11 cellular contexts compared by ENCODE assay signal in the genomic region with DNA sequence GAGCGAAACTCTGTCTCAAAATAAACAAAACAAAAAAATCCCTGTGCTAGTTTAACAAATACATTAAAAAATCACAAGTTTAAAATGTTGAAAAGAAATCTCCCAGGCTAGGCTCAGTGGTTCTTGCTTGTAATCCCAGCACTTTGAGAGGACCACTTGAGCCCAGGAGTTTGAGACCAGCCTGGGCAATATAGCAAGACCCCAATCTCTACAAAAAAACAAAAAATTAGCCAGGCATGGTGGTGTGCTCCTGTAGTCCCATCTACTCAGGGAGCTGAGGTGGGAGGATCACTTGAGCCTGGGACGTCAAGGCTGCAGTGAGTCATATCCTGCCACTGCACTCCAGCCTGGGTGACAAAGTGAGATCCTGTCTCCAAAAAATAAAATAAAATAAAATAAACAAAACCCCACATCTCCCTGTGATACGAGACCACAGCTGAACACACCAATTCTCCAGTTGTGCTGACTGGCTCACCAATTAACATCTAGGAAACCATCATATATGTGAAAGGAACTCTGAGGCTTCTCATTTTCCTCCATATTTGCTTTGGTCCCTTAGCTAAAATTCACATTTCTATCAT. TPM values are rescaled to one million over a fixed set of nuclear protein-coding genes. Genes with fewer than 3 reads are reported as not detected.
DNase-seq lines count a peak whose midpoint lies in the region; ATAC-seq, FAIRE-seq and TF ChIP-seq lines count a peak whose summit lies in the region.
"Had no signal": no experiment of that assay in that cellular context is flagged by ENCODE, and none has a peak within 500 bp of the region (broad histone marks: within the 10 kb centered on the region; RNA-seq: fewer than 3 reads in every experiment).

No MANE protein-coding gene starts in this region.

- no peaks in the 10 kb centered on the region for H3K27me3 Mint-ChIP-seq in activated CD8-positive, alpha-beta T cell treated with anti-CD3 and anti-CD28 coated beads, Interleukin-2, amount 10 ng/mL, durations not matched to agents 7 days and 5 days (ENCODE audit: low read depth)

- 35% methylated on average over 3 of the region's 3 CpGs for WGBS in A549 (ENCODE audit: missing lambda C conversion rate)

- CTCF ChIA-PET in A549 (lab: Yijun Ruan, JAX), result interaction anchor here (1.1 to 1.9 kb wide), 3 partner anchors 8 to 251 kb away, joined by 3 to 7 read pairs (median 5); a partner anchor contains a TSS
- CTCF ChIA-PET in HEK293 (lab: Yijun Ruan, JAX), result interaction anchor here (0.6 to 3.9 kb wide), 4 partner anchors 9 to 355 kb away, joined by 3 to 28 read pairs (median 4); a partner anchor contains a TSS
- CTCF ChIA-PET in activated CD8-positive, alpha-beta T cell treated with anti-CD3 and anti-CD28 coated beads, Interleukin-2, amount 10 ng/mL, durations not matched to agents 7 days and 5 days (lab: Charles Lee), result interaction anchor here (1.1 to 2.3 kb wide), 2 partner anchors 10 to 24 kb away, joined by 4 to 10 read pairs; no protein-coding TSS in a partner anchor

- ATAC-seq in A549 (peak in 1 of 2 experiments; percentile 55; a peak in 3 of 6 replicates), HG02840 (IDR thresholded peaks at IDR 0.05; ENCODE audit: low FRiP score, unreplicated experiment) (no peak), GM19463 (IDR thresholded peaks at IDR 0.05; ENCODE audit: unreplicated experiment) (no peak)
- peak; percentile 65 for ATAC-seq in activated CD8-positive, alpha-beta T cell treated with anti-CD3 and anti-CD28 coated beads, Interleukin-2, amount 10 ng/mL, durations not matched to agents 7 days and 5 days

- H3K9me3 Mint-ChIP-seq in activated CD8-positive, alpha-beta T cell treated with anti-CD3 and anti-CD28 coated beads, Interleukin-2, amount 10 ng/mL, durations not matched to agents 7 days and 5 days (ENCODE audit: insufficient read depth), result no peaks in the 10 kb centered on the region

- TF ChIP-seq RAD21 in A549 (conservative IDR thresholded peaks at IDR 0.05 in 1 of 2, IDR thresholded peaks at IDR 0.05 in 1 of 2), result no peak

- H3K4me3 ChIP-seq in A549 (no peak overlapping the region), HEK293 (ENCODE audit: low read depth, low read length) (no peak overlapping the region), foreskin fibroblast (ENCODE audit: low read depth in 1 of 2, low read length in 2 of 2) (no peak overlapping the region)

- H3K4me2 ChIP-seq in A549, result peak overlapping the region; percentile 100

- TF ChIP-seq POLR2A in A549 (IDR thresholded peaks at IDR 0.05; ENCODE audit: low read length), result no peak

- H3K4me1 ChIP-seq in A549 (peaks cover 63% of the 10 kb centered on the region), HEK293 (ENCODE audit: control insufficient read depth, insufficient read depth, low read length) (peaks cover 2% of the 10 kb centered on the region; the same call in 1 of the 2 replicates)

- DNase-seq in A549 (ENCODE audit: low read depth in 1 of 2, low spot score in 1 of 2) (peak in 1 of 2 experiments; percentile 38), foreskin fibroblast (peak; percentile 57 to 72), NCI-H146 treated with DMSO at 0.1 percent for 48 hours (lab: John Stamatoyannopoulos, UW; ENCODE audit: unreplicated experiment) (no peak)
- DNase-seq in activated CD8-positive, alpha-beta T cell treated with anti-CD3 and anti-CD28 coated beads, Interleukin-2, amount 10 ng/mL, durations not matched to agents 7 days and 5 days, result peak; percentile 43
- DNase-seq in stimulated activated naive CD4-positive, alpha-beta T cell treated with Interleukin-2 at 50 U/mL for 16 hours (lab: John Stamatoyannopoulos, UW), result no peak
- DNase-seq: NCI-H1694, WERI-Rb-1 had no signal

- no peaks in the 10 kb centered on the region for H3K9me3 ChIP-seq in A549
- no peaks in the 10 kb centered on the region for H3K9me3 ChIP-seq in HEK293 (ENCODE audit: control insufficient read depth, insufficient read depth, low read depth, low read length)

- no peak for TF ChIP-seq EP300 in A549 (IDR thresholded peaks at IDR 0.05)

- POLR2A ChIA-PET in A549 (lab: Yijun Ruan, JAX) (interaction anchor here (1.4 kb wide), 1 partner anchor 7 kb away, joined by 12 read pairs; a partner anchor contains a TSS), HEK293 (lab: Yijun Ruan, JAX) (interaction anchor here (0.7 to 4.3 kb wide), 8 partner anchors 7 to 88 kb away, joined by 3 to 100 read pairs (median 8); a partner anchor contains a TSS)
- POLR2A ChIA-PET in activated CD8-positive, alpha-beta T cell treated with anti-CD3 and anti-CD28 coated beads, Interleukin-2, amount 10 ng/mL, durations not matched to agents 7 days and 5 days (lab: Charles Lee), result interaction anchor here (1.0 kb wide), 1 partner anchor 88 kb away, joined by 3 read pairs; a partner anchor contains a TSS

- TF ChIP-seq CTCF in A549 (IDR thresholded peaks at IDR 0.05) (no peak), HEK293 (tag by site-specific recombination; IDR thresholded peaks at IDR 0.05) (no peak), foreskin fibroblast (IDR thresholded peaks at IDR 0.05; ENCODE audit: low read depth, low read length) (no peak)

- FAIRE-seq in A549 (lab: Jason Lieb, UNC), result no peak

- no peak overlapping the region for H3K4me3 Mint-ChIP-seq in activated CD8-positive, alpha-beta T cell treated with anti-CD3 and anti-CD28 coated beads, Interleukin-2, amount 10 ng/mL, durations not matched to agents 7 days and 5 days

- H3K27ac Mint-ChIP-seq in activated CD8-positive, alpha-beta T cell treated with anti-CD3 and anti-CD28 coated beads, Interleukin-2, amount 10 ng/mL, durations not matched to agents 7 days and 5 days, result peak overlapping the region; percentile 76

- peaks cover 80 to 92% of the 10 kb centered on the region in 2 experiments for H3K36me3 ChIP-seq in HEK293 (ENCODE audit: control insufficient read depth in 2 of 2, insufficient read depth in 1 of 2, low read length in 2 of 2)

- H3K4me1 Mint-ChIP-seq in activated CD8-positive, alpha-beta T cell treated with anti-CD3 and anti-CD28 coated beads, Interleukin-2, amount 10 ng/mL, durations not matched to agents 7 days and 5 days (ENCODE audit: low read depth), result peaks cover 42% of the 10 kb centered on the region

- peaks cover 51% of the 10 kb centered on the region for H3K36me3 Mint-ChIP-seq in activated CD8-positive, alpha-beta T cell treated with anti-CD3 and anti-CD28 coated beads, Interleukin-2, amount 10 ng/mL, durations not matched to agents 7 days and 5 days (ENCODE audit: low read depth)

- peak overlapping the region in 1 of 2 experiments; percentile 76; a peak in 4 of 6 replicates for H3K27ac ChIP-seq in A549
- H3K27ac ChIP-seq in HEK293 (ENCODE audit: extremely low read depth, low read depth, low read length), result no peak overlapping the region
- H3K27ac ChIP-seq: WERI-Rb-1 had no signal

TF ChIP-seq in HEK293, 187 proteins besides CTCF, POLR2A, EP300 and RAD21 (continues in another document):
- TF ChIP-seq, protein P1, sequence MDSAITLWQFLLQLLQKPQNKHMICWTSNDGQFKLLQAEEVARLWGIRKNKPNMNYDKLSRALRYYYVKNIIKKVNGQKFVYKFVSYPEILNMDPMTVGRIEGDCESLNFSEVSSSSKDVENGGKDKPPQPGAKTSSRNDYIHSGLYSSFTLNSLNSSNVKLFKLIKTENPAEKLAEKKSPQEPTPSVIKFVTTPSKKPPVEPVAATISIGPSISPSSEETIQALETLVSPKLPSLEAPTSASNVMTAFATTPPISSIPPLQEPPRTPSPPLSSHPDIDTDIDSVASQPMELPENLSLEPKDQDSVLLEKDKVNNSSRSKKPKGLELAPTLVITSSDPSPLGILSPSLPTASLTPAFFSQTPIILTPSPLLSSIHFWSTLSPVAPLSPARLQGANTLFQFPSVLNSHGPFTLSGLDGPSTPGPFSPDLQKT (IDR thresholded peaks at IDR 0.05; ENCODE audit: borderline replicate concordance, low read depth, low read length), result no peak
- TF ChIP-seq GLI4 (tag by site-specific recombination; IDR thresholded peaks at IDR 0.05) (no peak), ZNF19 (tag by site-specific recombination; IDR thresholded peaks at IDR 0.05; ENCODE audit: low read depth) (no peak), OSR2 (tag by site-specific recombination; IDR thresholded peaks at IDR 0.05) (0 out of 2 replicates have a peak, but pooled peaks have one; percentile 46), ZNF274 (IDR thresholded peaks at IDR 0.05; ENCODE audit: low read length) (no peak), ZNF274 (tag by site-specific recombination; IDR thresholded peaks at IDR 0.05; ENCODE audit: borderline replicate concordance) (no peak)

RNA-seq across cellular contexts. Expression of a gene that starts 7.3 kb away (rescaled TPM):
- polyA plus RNA-seq in A549 (2011; rRNA removed) (1,768 and 2,104 TPM in 2 replicates), A549 (2017; fragmentation: RNase III; extraction: RNeasy Plus Mini Kit Qiagen cat#74134 plus additional on column Dnase treatment) (1,795 to 1,877 TPM (median 1,866 TPM) in 3 replicates)
- polyA plus RNA-seq in A549 (2012; cell fraction: cytosol; rRNA removed), result 1,651 and 1,698 TPM in 2 replicates
- 457 and 491 TPM in 2 replicates for polyA plus RNA-seq in A549 (2012; cell fraction: nucleus; rRNA removed)
- polyA minus RNA-seq in A549 (2011; rRNA and poly(A)+ RNA removed), result 666 and 802 TPM in 2 replicates
- total RNA-seq in activated CD8-positive, alpha-beta T cell treated with anti-CD3 and anti-CD28 coated beads, Interleukin-2, amount 10 ng/mL, durations not matched to agents 7 days and 5 days, result 100 to 1,000 TPM; 848 to 853 TPM

RNA-seq across cellular contexts. Expression of a gene that starts 30.9 kb away (rescaled TPM):
- polyA plus RNA-seq in A549 (2011; rRNA removed) (7.6 and 10.4 TPM in 2 replicates), A549 (2017; fragmentation: RNase III; extraction: RNeasy Plus Mini Kit Qiagen cat#74134 plus additional on column Dnase treatment) (12.1 to 14.2 TPM (median 13.5 TPM) in 3 replicates)
- 3.0 TPM in 2 replicates for polyA plus RNA-seq in A549 (2012; cell fraction: cytosol; rRNA removed)
- polyA plus RNA-seq in A549 (2012; cell fraction: nucleus; rRNA removed), result 1.9 and 2.2 TPM in 2 replicates
- polyA minus RNA-seq in A549 (2011; rRNA and poly(A)+ RNA removed), result 4.7 and 4.9 TPM in 2 replicates
- 10 to 100 TPM; 13.8 to 14.4 TPM for total RNA-seq in activated CD8-positive, alpha-beta T cell treated with anti-CD3 and anti-CD28 coated beads, Interleukin-2, amount 10 ng/mL, durations not matched to agents 7 days and 5 days
- total RNA-seq: mesenteric fat pad had no signal

RNA-seq across cellular contexts. Expression of a gene that starts 36.0 kb away (rescaled TPM):
- 0.43 and 0.61 TPM in 2 replicates for polyA plus RNA-seq in A549 (2011; rRNA removed)
- polyA plus RNA-seq in A549 (2012; cell fraction: cytosol; rRNA removed), result 0.65 and 0.79 TPM in 2 replicates
- 0.47 and 0.56 TPM in 2 replicates for polyA plus RNA-seq in A549 (2012; cell fraction: nucleus; rRNA removed)
- 0.26 to 0.43 TPM (median 0.30 TPM) in 3 replicates for polyA plus RNA-seq in A549 (2017; fragmentation: RNase III; extraction: RNeasy Plus Mini Kit Qiagen cat#74134 plus additional on column Dnase treatment)
- 0.97 TPM in 1 of 2 replicates, not detected in the other for polyA minus RNA-seq in A549 (2011; rRNA and poly(A)+ RNA removed)
- total RNA-seq in activated CD8-positive, alpha-beta T cell treated with anti-CD3 and anti-CD28 coated beads, Interleukin-2, amount 10 ng/mL, durations not matched to agents 7 days and 5 days, result not detected

Comparison
In these comparisons a context has a peak if more than half of its experiments do, and no peak if none do; other contexts are left out.
1. DNase-seq: peak in activated CD8-positive, alpha-beta T cell treated with anti-CD3 and anti-CD28 coated beads, Interleukin-2, amount 10 ng/mL, durations not matched to agents 7 days and 5 days (single experiment) and foreskin fibroblast (2 of 2); none in stimulated activated naive CD4-positive, alpha-beta T cell treated with Interleukin-2 at 50 U/mL for 16 hours (single experiment) and NCI-H146 treated with DMSO at 0.1 percent for 48 hours (single experiment).